20 cellular contexts compared by ENCODE assay signal in genomic region chr7:68441610-68442009, GRCh38.
"Had no signal": no experiment of that assay in that cellular context is flagged by ENCODE, and none has a peak within 500 bp of the region (broad histone marks: within the 10 kb centered on the region; RNA-seq: fewer than 3 reads in every experiment).

No MANE protein-coding gene starts in this region.

- H3K4me3 Mint-ChIP-seq: activated CD4-positive, alpha-beta memory T cell treated with anti-CD3 and anti-CD28 coated beads for 36 hours; activated CD4-positive, alpha-beta T cell treated with anti-CD3 and anti-CD28 coated beads, Interleukin-2, amount 10 ng/mL, durations not matched to agents 7 days and 5 days; activated naive CD8-positive, alpha-beta T cell treated with anti-CD3 and anti-CD28 coated beads, Interleukin-2, amount 50 U/mL, for 24 hours; activated T-cell treated with anti-CD3 and anti-CD28 coated beads, Interleukin-2, amount 50 U/mL, for 4 hours; IgD-negative memory B cell; T-cell had no signal

- H3K36me3 Mint-ChIP-seq: activated CD4-positive, alpha-beta memory T cell treated with anti-CD3 and anti-CD28 coated beads for 36 hours; IgD-negative memory B cell; T-cell had no signal

- DNase-seq: activated CD4-positive, alpha-beta T cell treated with anti-CD3 and anti-CD28 coated beads, Interleukin-2, amount 10 ng/mL, durations not matched to agents 7 days and 5 days; activated CD4-positive, CD25-positive, alpha-beta regulatory T cell; activated CD8-positive, alpha-beta memory T cell treated with anti-CD3 and anti-CD28 coated beads for 24 hours; activated effector memory CD4-positive, alpha-beta T cell treated with anti-CD3 and anti-CD28 coated beads, Interleukin-2, amount 50 U/mL, for 16 hours; activated naive CD4-positive, alpha-beta T cell treated with Interleukin-2 at 50 U/mL for 16 hours; activated naive CD8-positive, alpha-beta T cell treated with anti-CD3 and anti-CD28 coated beads, Interleukin-2, amount 50 U/mL, for 24 hours; activated T-cell treated with anti-CD3 and anti-CD28 coated beads, Interleukin-2, amount 50 U/mL, for 4 hours; amniotic stem cell; body of pancreas; central memory CD4-positive, alpha-beta T cell; NCI-H187; NCI-H2107; NCI-H446 treated with DMSO at 0.1 percent for 48 hours; NCI-H524 treated with DMSO at 0.1 percent for 48 hours; T-cell; T-helper 2 cell had no signal

- H3K27me3 Mint-ChIP-seq: activated CD4-positive, alpha-beta memory T cell treated with anti-CD3 and anti-CD28 coated beads for 36 hours; activated CD4-positive, alpha-beta T cell treated with anti-CD3 and anti-CD28 coated beads, Interleukin-2, amount 10 ng/mL, durations not matched to agents 7 days and 5 days; activated naive CD8-positive, alpha-beta T cell treated with anti-CD3 and anti-CD28 coated beads, Interleukin-2, amount 50 U/mL, for 24 hours; IgD-negative memory B cell; T-cell had no signal

- H3K27ac Mint-ChIP-seq: activated CD4-positive, alpha-beta memory T cell treated with anti-CD3 and anti-CD28 coated beads for 36 hours; activated CD4-positive, alpha-beta T cell treated with anti-CD3 and anti-CD28 coated beads, Interleukin-2, amount 10 ng/mL, durations not matched to agents 7 days and 5 days; activated naive CD4-positive, alpha-beta T cell treated with anti-CD3 and anti-CD28 coated beads, Interleukin-2, amount 50 U/mL, for 72 hours; activated naive CD8-positive, alpha-beta T cell treated with anti-CD3 and anti-CD28 coated beads, Interleukin-2, amount 50 U/mL, for 24 hours; IgD-negative memory B cell; T-cell had no signal

- ATAC-seq: activated naive CD8-positive, alpha-beta T cell treated with anti-CD3 and anti-CD28 coated beads, Interleukin-2, amount 50 U/mL, for 24 hours; activated T-cell treated with anti-CD3 and anti-CD28 coated beads, Interleukin-2, amount 50 U/mL, for 4 hours; body of pancreas; Right ventricle myocardium inferior; T-cell had no signal

- H3K4me1 Mint-ChIP-seq: activated CD4-positive, alpha-beta T cell treated with anti-CD3 and anti-CD28 coated beads, Interleukin-2, amount 10 ng/mL, durations not matched to agents 7 days and 5 days; activated naive CD8-positive, alpha-beta T cell treated with anti-CD3 and anti-CD28 coated beads, Interleukin-2, amount 50 U/mL, for 24 hours; IgD-negative memory B cell; T-cell had no signal
